8 cellular contexts compared by ENCODE assay signal in the genomic region with DNA sequence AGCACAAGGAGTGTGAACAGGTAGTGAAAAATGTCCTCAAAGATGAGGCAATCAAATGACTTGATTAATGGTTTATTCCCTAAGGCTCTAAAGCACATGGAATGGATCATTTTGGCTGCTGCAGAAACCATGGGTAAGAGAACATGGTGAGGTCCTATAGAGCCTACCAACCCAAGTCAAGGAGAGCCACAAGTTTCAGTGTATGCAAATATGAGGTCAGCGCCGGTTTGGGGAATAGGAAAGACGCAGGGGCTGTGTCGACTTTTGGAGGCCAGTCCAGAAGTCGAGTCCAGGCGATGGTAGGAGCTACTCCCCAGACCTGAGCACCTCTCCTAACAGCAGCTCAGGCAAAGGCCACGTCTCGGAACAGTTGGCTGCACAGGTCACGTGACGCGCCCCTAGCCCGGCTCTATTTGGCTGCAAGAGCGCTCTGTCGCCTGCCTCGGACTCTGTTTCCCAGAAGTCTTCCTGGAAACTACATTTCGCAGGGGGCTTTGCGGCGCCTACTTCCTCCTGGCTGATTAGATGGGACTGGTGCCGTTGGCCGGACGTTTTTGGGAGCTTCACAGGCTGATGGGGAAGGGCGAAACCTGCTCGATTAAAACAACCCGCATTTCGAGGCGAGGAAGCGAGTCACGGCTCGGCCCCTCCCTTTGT.
DNase-seq lines count a peak whose midpoint lies in the region; ATAC-seq and TF ChIP-seq lines count a peak whose summit lies in the region.

No MANE protein-coding gene starts in this region.

- TF ChIP-seq CTCF in 22Rv1 (IDR thresholded peaks at IDR 0.05) (no peak), right lobe of liver (IDR thresholded peaks at IDR 0.05) (no peak)

- DNase-seq in NCI-H345 (lab: John Stamatoyannopoulos, UW) (peak; percentile 84), dermis microvascular lymphatic vessel endothelial cell (ENCODE audit: low read depth in 2 of 2) (peak; percentile 55 to 59), right lobe of liver (peak; percentile 80 to 88 (median 84))
- peak; percentile 75 to 78 for DNase-seq in activated CD4-positive, alpha-beta T cell treated with anti-CD3 and anti-CD28 coated beads, Interleukin-2, amount 50 U/mL, for 48 hours
- peak; percentile 77 for DNase-seq in stimulated activated CD4-positive, alpha-beta T cell treated with anti-CD3 and anti-CD28 coated beads, Interleukin-4, amount 100 ng/mL, for 24 hours

- 0% methylated on average over 3 of the region's 29 CpGs for WGBS in right lobe of liver (ENCODE audit: insufficient coverage, low coverage, low lambda C conversion rate, missing lambda C conversion rate)

- H3K36me3 ChIP-seq in right lobe of liver = no peaks in the 10 kb centered on the region

- no peaks in the 10 kb centered on the region for H3K27me3 ChIP-seq in right lobe of liver

- H3K4me3 ChIP-seq in right lobe of liver = peak overlapping the region; percentile 50 to 88 (median 75)

- peak; percentile 7 for TF ChIP-seq POLR2A in right lobe of liver (IDR thresholded peaks at IDR 0.05)

- intact Hi-C loops in right lobe of liver (cut with DNase I) = no loop called here

- no peaks in the 10 kb centered on the region for H3K9me3 ChIP-seq in right lobe of liver

- no peaks in the 10 kb centered on the region for H3K4me1 ChIP-seq in right lobe of liver

- ATAC-seq in GM18873 (IDR thresholded peaks at IDR 0.05; ENCODE audit: low FRiP score, unreplicated experiment) (peak; percentile 36), HG03108 (IDR thresholded peaks at IDR 0.05; ENCODE audit: unreplicated experiment) (peak; percentile 35), right lobe of liver (peak; percentile 57 to 80 (median 69))

- H3K27ac ChIP-seq in 22Rv1 = peak overlapping the region; percentile 91
- peak overlapping the region; percentile 69 to 78 (median 77) for H3K27ac ChIP-seq in right lobe of liver

Comparison
In these comparisons a context has a peak if more than half of its experiments do, and no peak if none do; other contexts are left out.
1. Peak in every context shown above with its lines: DNase-seq, ATAC-seq, H3K4me3 ChIP-seq and H3K27ac ChIP-seq.